Comparison of ENCODE assay signal across 1 cellular context in genomic region chr11:62545437-62546243, GRCh38.
A peak's percentile ranks its signal among the peaks of the same experiment; 100 is the strongest.
TF ChIP-seq lines count a peak whose summit lies in the region.

No MANE protein-coding gene starts in this region.

TF ChIP-seq in HepG2, 621 proteins besides CTCF, POLR2A, EP300 and RAD21 (continued from another document):
- TF ChIP-seq HNRNPL (IDR thresholded peaks at IDR 0.05; ENCODE audit: low read depth, low read length) (peak; percentile 55; the same call in 1 of the 2 replicates), FOXP1 (IDR thresholded peaks at IDR 0.05) (no peak), FOXP1 (CRISPR knock-in tag; IDR thresholded peaks at IDR 0.05) (0 out of 2 replicates have a peak, but pooled peaks have one; percentile 13), ZNF276 (CRISPR knock-in tag; IDR thresholded peaks at IDR 0.05; ENCODE audit: low read depth) (no peak; the same call in 1 of the 2 replicates), ZKSCAN5 (CRISPR knock-in tag; IDR thresholded peaks at IDR 0.05) (no peak), ZBTB34 (CRISPR knock-in tag; IDR thresholded peaks at IDR 0.05) (no peak; the same call in 1 of the 2 replicates), ZNF446 (CRISPR knock-in tag; IDR thresholded peaks at IDR 0.05) (peak; percentile 32; the same call in 1 of the 2 replicates), SP140L (CRISPR knock-in tag; IDR thresholded peaks at IDR 0.05; ENCODE audit: borderline replicate concordance) (no peak), PTBP1 (IDR thresholded peaks at IDR 0.05; ENCODE audit: low read depth, low read length, poor library complexity, severe bottlenecking) (no peak), THAP11 (CRISPR knock-in tag; IDR thresholded peaks at IDR 0.05) (no peak; the same call in 1 of the 2 replicates), ZNF770 (CRISPR knock-in tag; IDR thresholded peaks at IDR 0.05) (no peak), U2AF2 (IDR thresholded peaks at IDR 0.05; ENCODE audit: low read depth, low read length) (no peak), MAZ (IDR thresholded peaks at IDR 0.05; ENCODE audit: borderline replicate concordance, low read depth, low read length) (peak; percentile 33; the same call in 1 of the 2 replicates), MAZ (CRISPR knock-in tag; IDR thresholded peaks at IDR 0.05; ENCODE audit: low read depth) (peak; percentile 95), MIER3 (CRISPR knock-in tag; IDR thresholded peaks at IDR 0.05; ENCODE audit: borderline replicate concordance) (no peak; the same call in 1 of the 2 replicates)
